ENCODE assay signal across 11 cellular contexts in the genomic region with DNA sequence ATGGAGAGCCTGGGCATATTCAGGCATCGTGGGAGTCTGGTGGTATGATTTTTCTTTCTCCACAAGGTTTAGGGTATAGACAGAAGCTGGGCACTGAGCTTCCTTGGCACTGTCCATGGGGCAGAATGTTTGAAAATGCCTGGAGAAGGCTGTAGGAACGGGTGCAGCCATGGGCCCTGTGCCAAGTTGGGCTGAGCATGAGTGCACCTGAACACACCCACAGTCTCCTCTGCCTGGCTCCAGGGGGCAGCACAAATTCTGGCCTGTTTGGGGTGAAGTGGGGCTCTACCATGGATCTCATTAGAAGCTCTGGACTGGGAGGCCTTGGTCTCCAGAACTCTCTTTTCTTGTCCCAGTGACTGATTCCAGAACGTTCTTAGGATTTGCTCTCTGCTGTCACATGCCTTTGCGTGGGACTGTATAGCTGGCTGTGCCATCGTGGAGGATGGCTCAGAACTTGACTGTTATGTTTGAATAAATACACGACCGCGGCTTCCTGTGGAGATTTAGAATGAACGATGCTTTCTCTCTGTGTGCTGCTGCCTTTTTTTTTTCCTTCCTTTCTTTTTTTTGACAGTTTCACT.
DNase-seq lines count a peak whose midpoint lies in the region; ATAC-seq and TF ChIP-seq lines count a peak whose summit lies in the region.
"Had no signal": no experiment of that assay in that cellular context is flagged by ENCODE, and none has a peak within 500 bp of the region (broad histone marks: within the 10 kb centered on the region; RNA-seq: fewer than 3 reads in every experiment).

No MANE protein-coding gene starts in this region.

- ATAC-seq in HG02870 (IDR thresholded peaks at IDR 0.05; ENCODE audit: unreplicated experiment) (no peak), GM21360 (IDR thresholded peaks at IDR 0.05; ENCODE audit: unreplicated experiment) (no peak)

- peak overlapping the region; percentile 29 to 78 (median 66) for H3K27ac Mint-ChIP-seq in nephron
- H3K27ac Mint-ChIP-seq in activated T-cell treated with anti-CD3 and anti-CD28 coated beads, Interleukin-2, amount 50 U/mL, for 24 hours, result no peak overlapping the region

- H3K9me3 ChIP-seq in BLaER1 treated with 17β-estradiol and CSF1 and Interleukin-3, amounts not matched to agents 10 nM and 100 nM (replicated peaks in 1 of 11), result no peaks in the 10 kb centered on the region

- peaks cover 69% of the 10 kb centered on the region for H3K4me1 Mint-ChIP-seq in nephron
- peaks cover 10% of the 10 kb centered on the region for H3K4me1 Mint-ChIP-seq in activated T-cell treated with anti-CD3 and anti-CD28 coated beads, Interleukin-2, amount 50 U/mL, for 24 hours (ENCODE audit: low read depth)

- no peak overlapping the region for H3K4me3 ChIP-seq in BLaER1 treated with 17β-estradiol and CSF1 and Interleukin-3, amounts not matched to agents 10 nM and 100 nM
- H3K4me3 ChIP-seq: cardiac muscle cell had no signal

- H3K9ac ChIP-seq in BLaER1 treated with 17β-estradiol and CSF1 and Interleukin-3, amounts not matched to agents 10 nM and 100 nM, result no peak overlapping the region

- H3K4me2 ChIP-seq in BLaER1 treated with 17β-estradiol and CSF1 and Interleukin-3, amounts not matched to agents 10 nM and 100 nM, result peak overlapping the region in 7 of 11 experiments; percentile 6 to 87 (median 34); a peak in 8 of 22 replicates

- peaks cover 4 to 30% (median 24%) of the 10 kb centered on the region in 11 experiments; a peak in 19 of 22 replicates for H3K36me3 ChIP-seq in BLaER1 treated with 17β-estradiol and CSF1 and Interleukin-3, amounts not matched to agents 10 nM and 100 nM

- H3K4me3 Mint-ChIP-seq in nephron, result no peak overlapping the region
- no peak overlapping the region for H3K4me3 Mint-ChIP-seq in activated T-cell treated with anti-CD3 and anti-CD28 coated beads, Interleukin-2, amount 50 U/mL, for 24 hours
- H3K4me3 Mint-ChIP-seq: naive B cell had no signal

- TF ChIP-seq CTCF in nephron (IDR thresholded peaks at IDR 0.05; ENCODE audit: unreplicated experiment in 3 of 3), result peak in 1 of 3 experiments; percentile 14

- no peak overlapping the region for H3K27ac ChIP-seq in BLaER1 treated with 17β-estradiol and CSF1 and Interleukin-3, amounts not matched to agents 10 nM and 100 nM
- H3K27ac ChIP-seq: cardiac muscle cell had no signal

- H4K20me1 ChIP-seq in BLaER1 treated with 17β-estradiol and CSF1 and Interleukin-3, amounts not matched to agents 10 nM and 100 nM, result peaks cover 0 to 47% (median 10%) of the 10 kb centered on the region in 11 experiments; a peak in 10 of 22 replicates

- DNase-seq in HK-2 (ENCODE audit: unreplicated experiment) (peak; percentile 39), astrocyte of the hippocampus (ENCODE audit: low read depth, low spot score) (peak; percentile 59)
- DNase-seq in activated T-cell treated with anti-CD3 and anti-CD28 coated beads, Interleukin-2, amount 50 U/mL, for 24 hours, result no peak
- DNase-seq in activated naive CD4-positive, alpha-beta T cell treated with Interleukin-2 at 50 U/mL for 16 hours, result no peak
- DNase-seq: naive B cell; stimulated activated CD8-positive, alpha-beta memory T cell treated with anti-CD3 and anti-CD28 coated beads, Interleukin-4, amount 100 ng/mL, for 48 hours had no signal

- no peaks in the 10 kb centered on the region for H3K27me3 Mint-ChIP-seq in nephron (ENCODE audit: low read depth)
- no peaks in the 10 kb centered on the region for H3K27me3 Mint-ChIP-seq in activated T-cell treated with anti-CD3 and anti-CD28 coated beads, Interleukin-2, amount 50 U/mL, for 24 hours
- H3K27me3 Mint-ChIP-seq: naive B cell had no signal

- peaks cover 48% of the 10 kb centered on the region for H3K36me3 Mint-ChIP-seq in nephron (ENCODE audit: low read depth)
- peaks cover 18% of the 10 kb centered on the region for H3K36me3 Mint-ChIP-seq in activated T-cell treated with anti-CD3 and anti-CD28 coated beads, Interleukin-2, amount 50 U/mL, for 24 hours (ENCODE audit: low read depth)

- H3K27me3 ChIP-seq in BLaER1 treated with 17β-estradiol and CSF1 and Interleukin-3, amounts not matched to agents 10 nM and 100 nM, result no peaks in the 10 kb centered on the region; a peak in 1 of 22 replicates
- H3K27me3 ChIP-seq: cardiac muscle cell had no signal

- H3K4me1 ChIP-seq in BLaER1 treated with 17β-estradiol and CSF1 and Interleukin-3, amounts not matched to agents 10 nM and 100 nM, result peaks cover 16 to 62% (median 52%) of the 10 kb centered on the region in 10 experiments

- no peaks in the 10 kb centered on the region for H3K9me3 Mint-ChIP-seq in nephron
- no peaks in the 10 kb centered on the region for H3K9me3 Mint-ChIP-seq in activated T-cell treated with anti-CD3 and anti-CD28 coated beads, Interleukin-2, amount 50 U/mL, for 24 hours

Comparison
In these comparisons a context has a peak if more than half of its experiments do, and no peak if none do; other contexts are left out.
1. DNase-seq: peak in HK-2 (single experiment) and astrocyte of the hippocampus (single experiment); none in activated T-cell treated with anti-CD3 and anti-CD28 coated beads, Interleukin-2, amount 50 U/mL, for 24 hours (single experiment) and activated naive CD4-positive, alpha-beta T cell treated with Interleukin-2 at 50 U/mL for 16 hours (single experiment).